In genomic region chr1:207025144-207025880, GRCh38 we compare ENCODE assay signal across 1 cellular context.
A peak's percentile ranks its signal among the peaks of the same experiment; 100 is the strongest.
TF ChIP-seq lines count a peak whose summit lies in the region.

No MANE protein-coding gene starts in this region.

TF ChIP-seq in HepG2, 621 proteins besides CTCF, POLR2A, EP300 and RAD21 (continued from another document and continues in another):
- no peak for TF ChIP-seq TRAFD1 (CRISPR knock-in tag; IDR thresholded peaks at IDR 0.05; ENCODE audit: borderline replicate concordance)
- TF ChIP-seq ZNF224 (CRISPR knock-in tag; IDR thresholded peaks at IDR 0.05): no peak
- no peak for TF ChIP-seq ARNTL (CRISPR knock-in tag; IDR thresholded peaks at IDR 0.05)
- no peak for TF ChIP-seq PRDM4 (CRISPR knock-in tag; IDR thresholded peaks at IDR 0.05; ENCODE audit: borderline replicate concordance)
- no peak for TF ChIP-seq ZBTB14 (CRISPR knock-in tag; IDR thresholded peaks at IDR 0.05)
- TF ChIP-seq EHMT2 (IDR thresholded peaks at IDR 0.05; ENCODE audit: borderline replicate concordance, low read depth, low read length): no peak
- TF ChIP-seq EEA1 (CRISPR knock-in tag; IDR thresholded peaks at IDR 0.05; ENCODE audit: borderline replicate concordance): no peak
- TF ChIP-seq SIX1 (CRISPR knock-in tag; IDR thresholded peaks at IDR 0.05; ENCODE audit: borderline replicate concordance): peak; percentile 43; the same call in 1 of the 2 replicates
- peak; percentile 52; the same call in 1 of the 2 replicates for TF ChIP-seq FOXP4 (CRISPR knock-in tag; IDR thresholded peaks at IDR 0.05)
- TF ChIP-seq ZNF580 (CRISPR knock-in tag; IDR thresholded peaks at IDR 0.05; ENCODE audit: borderline replicate concordance, low read depth): no peak
- TF ChIP-seq CEBPZ (IDR thresholded peaks at IDR 0.05; ENCODE audit: low read length): no peak
- no peak for TF ChIP-seq ZNF615 (CRISPR knock-in tag; IDR thresholded peaks at IDR 0.05; ENCODE audit: borderline replicate concordance)
- TF ChIP-seq ZNF331 (CRISPR knock-in tag; IDR thresholded peaks at IDR 0.05): no peak; the same call in 1 of the 2 replicates
- TF ChIP-seq ZNF83 (CRISPR knock-in tag; IDR thresholded peaks at IDR 0.05; ENCODE audit: borderline replicate concordance): no peak
- TF ChIP-seq PLSCR1 (CRISPR knock-in tag; IDR thresholded peaks at IDR 0.05; ENCODE audit: borderline replicate concordance): no peak
- TF ChIP-seq ZNF883 (CRISPR knock-in tag; IDR thresholded peaks at IDR 0.05; ENCODE audit: not compliant biosample characterization): no peak
- peak; percentile 89; the same call in 1 of the 2 replicates for TF ChIP-seq HMG20A (CRISPR knock-in tag; IDR thresholded peaks at IDR 0.05; ENCODE audit: borderline replicate concordance)
- no peak for TF ChIP-seq ZBTB10 (CRISPR knock-in tag; IDR thresholded peaks at IDR 0.05; ENCODE audit: borderline replicate concordance)
- no peak for TF ChIP-seq KIAA2018 (CRISPR knock-in tag; IDR thresholded peaks at IDR 0.05; ENCODE audit: borderline replicate concordance)
- peak; percentile 44; the same call in 1 of the 3 replicates for TF ChIP-seq MXI1 (IDR thresholded peaks at IDR 0.05; ENCODE audit: borderline replicate concordance, low read depth, low read length)
- TF ChIP-seq ZBTB7A (CRISPR knock-in tag; IDR thresholded peaks at IDR 0.05): no peak
- no peak for TF ChIP-seq ZSCAN21 (CRISPR knock-in tag; IDR thresholded peaks at IDR 0.05; ENCODE audit: borderline replicate concordance)
- no peak for TF ChIP-seq ZNF512 (CRISPR knock-in tag; IDR thresholded peaks at IDR 0.05)
- TF ChIP-seq ZNF772 (CRISPR knock-in tag; IDR thresholded peaks at IDR 0.05): no peak
